8 cellular contexts compared by ENCODE assay signal in genomic region chr10:86756511-86757109, GRCh38. TPM values are rescaled to one million over a fixed set of nuclear protein-coding genes. Genes with fewer than 3 reads are reported as not detected.
DNase-seq lines count a peak whose midpoint lies in the region; ATAC-seq and TF ChIP-seq lines count a peak whose summit lies in the region.

BMPR1A (plus strand) TSS chr10:86756619; CDS start chr10:86876019, 119,400 bp downstream.

- ATAC-seq in GM21526 (IDR thresholded peaks at IDR 0.05; ENCODE audit: low FRiP score, unreplicated experiment), result peak; percentile 33
- ATAC-seq in stimulated activated effector memory CD8-positive, alpha-beta T cell treated with anti-CD3 and anti-CD28 coated beads, Interleukin-12 subunit alpha, Interleukin-12 subunit beta, amount 100 ng/mL, for 72 hours, result peak; percentile 72

- H3K36me3 ChIP-seq in HUES64 (ENCODE audit: insufficient read depth, low read length) (no peaks in the 10 kb centered on the region), iPS-20b (ENCODE audit: insufficient read depth, low read depth, low read length) (no peaks in the 10 kb centered on the region)

- DNase-seq in GM10266 (ENCODE audit: extremely low spot score) (peak; percentile 42), astrocyte of the cerebellum (ENCODE audit: low read depth) (peak; percentile 74), globus pallidus (ENCODE audit: low spot score) (no peak)
- no peak for DNase-seq in stimulated activated effector memory CD8-positive, alpha-beta T cell treated with anti-CD3 and anti-CD28 coated beads, Interleukin-12 subunit alpha, Interleukin-12 subunit beta, amount 100 ng/mL, for 72 hours (ENCODE audit: low spot score in 2 of 2)
- no peak for DNase-seq in stimulated activated naive CD4-positive, alpha-beta T cell (lab: John Stamatoyannopoulos, UW)

- in situ Hi-C loops in astrocyte of the cerebellum (cut with HindIII; ENCODE audit: low sequenced_read_pairs), result no loop called here

- H3K4me1 ChIP-seq in HUES64 (ENCODE audit: insufficient read depth, low read length), result peaks cover 38% of the 10 kb centered on the region
- H3K4me1 ChIP-seq in iPS-20b (ENCODE audit: insufficient read depth, low read length), result peaks cover 29% of the 10 kb centered on the region

- H3K4me3 ChIP-seq in HUES64 (ENCODE audit: low read length) (peak within 1 kb of the TSS; percentile 98), astrocyte of the cerebellum (ENCODE audit: low read depth, low read length) (peak within 1 kb of the TSS; percentile 77), iPS-20b (ENCODE audit: low read length) (peak within 1 kb of the TSS; percentile 98)

- H3K9ac ChIP-seq in HUES64 (ENCODE audit: low read depth, low read length) (peak within 1 kb of the TSS; percentile 96), iPS-20b (ENCODE audit: low read depth, low read length) (peak within 1 kb of the TSS; percentile 96)

- peak within 1 kb of the TSS; percentile 88 for H3K27ac Mint-ChIP-seq in stimulated activated effector memory CD8-positive, alpha-beta T cell treated with anti-CD3 and anti-CD28 coated beads, Interleukin-12 subunit alpha, Interleukin-12 subunit beta, amount 100 ng/mL, for 72 hours

- H3K27me3 ChIP-seq in HUES64 (ENCODE audit: insufficient read depth, low read length), result no peaks in the 10 kb centered on the region
- H3K27me3 ChIP-seq in iPS-20b (ENCODE audit: insufficient read depth, low read length), result no peaks in the 10 kb centered on the region

- H3K9me3 ChIP-seq in HUES64 (ENCODE audit: insufficient read depth, low read depth, low read length) (no peaks in the 10 kb centered on the region), iPS-20b (ENCODE audit: insufficient read depth, low read depth, low read length) (no peaks in the 10 kb centered on the region)

- H3K27ac ChIP-seq in HUES64 (ENCODE audit: low read depth, low read length) (peak within 1 kb of the TSS; percentile 98), iPS-20b (ENCODE audit: low read length) (peak within 1 kb of the TSS; percentile 83)

- H3K4me1 Mint-ChIP-seq in stimulated activated effector memory CD8-positive, alpha-beta T cell treated with anti-CD3 and anti-CD28 coated beads, Interleukin-12 subunit alpha, Interleukin-12 subunit beta, amount 100 ng/mL, for 72 hours, result peaks cover 54% of the 10 kb centered on the region

- no peaks in the 10 kb centered on the region for H3K9me3 Mint-ChIP-seq in stimulated activated effector memory CD8-positive, alpha-beta T cell treated with anti-CD3 and anti-CD28 coated beads, Interleukin-12 subunit alpha, Interleukin-12 subunit beta, amount 100 ng/mL, for 72 hours

- peaks cover 5% of the 10 kb centered on the region for H3K36me3 Mint-ChIP-seq in stimulated activated effector memory CD8-positive, alpha-beta T cell treated with anti-CD3 and anti-CD28 coated beads, Interleukin-12 subunit alpha, Interleukin-12 subunit beta, amount 100 ng/mL, for 72 hours

- H3K4me3 Mint-ChIP-seq in stimulated activated effector memory CD8-positive, alpha-beta T cell treated with anti-CD3 and anti-CD28 coated beads, Interleukin-12 subunit alpha, Interleukin-12 subunit beta, amount 100 ng/mL, for 72 hours, result peak within 1 kb of the TSS; percentile 80

- under 1% methylated on average over 80 of the region's 85 CpGs for WGBS in HUES64

- no peak for TF ChIP-seq CTCF in GM10266 (IDR thresholded peaks at IDR 0.05; ENCODE audit: control insufficient read depth, insufficient read depth, low read depth, missing control alignments)
- TF ChIP-seq CTCF in astrocyte of the cerebellum (IDR thresholded peaks at IDR 0.05; ENCODE audit: low read depth, low read length, missing control alignments), result no peak

RNA-seq across cellular contexts. Expression of gene BMPR1A, which starts in this region (rescaled TPM):
- 54.8 TPM for polyA plus RNA-seq in HUES64 (2013, experiment 1 of 2)
- polyA plus RNA-seq in HUES64 (2013, experiment 2 of 2), result 52.4 TPM

Comparison
In these comparisons a context has a peak if more than half of its experiments do, and no peak if none do; other contexts are left out.
1. DNase-seq: peak in GM10266 (single experiment) and astrocyte of the cerebellum (single experiment); none in stimulated activated effector memory CD8-positive, alpha-beta T cell treated with anti-CD3 and anti-CD28 coated beads, Interleukin-12 subunit alpha, Interleukin-12 subunit beta, amount 100 ng/mL, for 72 hours (0 of 2), globus pallidus (single experiment) and stimulated activated naive CD4-positive, alpha-beta T cell (0 of 6).
2. Peak in every context shown above with its lines, with median percentiles within 50 percentile points of each other: H3K4me3 ChIP-seq.